36 cellular contexts compared by ENCODE assay signal in genomic region chr3:70086336-70086735, GRCh38.
"Had no signal": no experiment of that assay in that cellular context is flagged by ENCODE, and none has a peak within 500 bp of the region (broad histone marks: within the 10 kb centered on the region; RNA-seq: fewer than 3 reads in every experiment).

No MANE protein-coding gene starts in this region.

- H3K36me3 Mint-ChIP-seq: activated CD4-positive, alpha-beta memory T cell treated with anti-CD3 and anti-CD28 coated beads for 36 hours; activated naive CD8-positive, alpha-beta T cell; activated naive CD8-positive, alpha-beta T cell treated with anti-CD3 and anti-CD28 coated beads, Interleukin-2, amount 10 ng/mL, durations not matched to agents 7 days and 5 days; brain had no signal

- H3K27ac Mint-ChIP-seq: activated B cell treated with CpG ODN at 0.5 μM for 24 hours; activated CD4-positive, alpha-beta memory T cell treated with anti-CD3 and anti-CD28 coated beads for 36 hours; activated CD4-positive, alpha-beta T cell treated with anti-CD3 and anti-CD28 coated beads, Interleukin-2, amount 10 ng/mL, durations not matched to agents 24 days and 14 days; activated CD8-positive, alpha-beta T cell treated with anti-CD3 and anti-CD28 coated beads for 36 hours; activated naive CD4-positive, alpha-beta T cell treated with anti-CD3 and anti-CD28 coated beads for 36 hours; activated naive CD8-positive, alpha-beta T cell; activated naive CD8-positive, alpha-beta T cell treated with anti-CD3 and anti-CD28 coated beads, Interleukin-2, amount 10 ng/mL, durations not matched to agents 7 days and 5 days; activated naive CD8-positive, alpha-beta T cell treated with anti-CD3 and anti-CD28 coated beads, Interleukin-2, amount 50 U/mL, for 24 hours; activated T-cell treated with anti-CD3 and anti-CD28 coated beads, Interleukin-2, amount 50 U/mL, for 72 hours; activated T-helper 1 cell treated with anti-CD3 and anti-CD28 coated beads, Interleukin-12 subunit alpha, Interleukin-12 subunit beta, Interleukin-2, Interleukin-4 antibody, amounts not matched to agents 30 ng/mL and 10 ng/mL and 1 ng/mL, durations not matched to agents 14 hours and 24 hours and 36 hours; activated T-helper 17 cell treated with anti-CD3 and anti-CD28 coated beads, Interleukin-2, amount 50 U/mL, for 72 hours; brain; T-helper 1 cell treated with Interleukin-12 subunit alpha and Interleukin-12 subunit beta and Interleukin-4 antibody, amounts not matched to agents 30 μg/mL and 1 μg/mL, for 36 hours; T-helper 2 cell treated with Interferon-gamma antibody and Interleukin-4, amounts not matched to agents 5 μg/mL and 100 μg/mL, for 36 hours had no signal

- H3K9me3 Mint-ChIP-seq: activated B cell treated with CpG ODN at 0.5 μM for 24 hours; activated CD4-positive, alpha-beta memory T cell treated with anti-CD3 and anti-CD28 coated beads for 36 hours; activated CD4-positive, alpha-beta T cell treated with anti-CD3 and anti-CD28 coated beads, Interleukin-2, amount 10 ng/mL, durations not matched to agents 24 days and 14 days; activated CD8-positive, alpha-beta T cell treated with anti-CD3 and anti-CD28 coated beads for 36 hours; activated naive CD4-positive, alpha-beta T cell treated with anti-CD3 and anti-CD28 coated beads for 36 hours; activated naive CD8-positive, alpha-beta T cell treated with anti-CD3 and anti-CD28 coated beads, Interleukin-2, amount 10 ng/mL, durations not matched to agents 7 days and 5 days; activated naive CD8-positive, alpha-beta T cell treated with anti-CD3 and anti-CD28 coated beads, Interleukin-2, amount 50 U/mL, for 24 hours; activated T-cell treated with anti-CD3 and anti-CD28 coated beads, Interleukin-2, amount 50 U/mL, for 4 hours; activated T-cell treated with anti-CD3 and anti-CD28 coated beads, Interleukin-2, amount 50 U/mL, for 72 hours; activated T-helper 1 cell treated with anti-CD3 and anti-CD28 coated beads, Interleukin-12 subunit alpha, Interleukin-12 subunit beta, Interleukin-2, Interleukin-4 antibody, amounts not matched to agents 30 ng/mL and 10 ng/mL and 1 ng/mL, durations not matched to agents 14 hours and 24 hours and 36 hours; activated T-helper 17 cell treated with anti-CD3 and anti-CD28 coated beads, Interleukin-2, amount 50 U/mL, for 72 hours; brain; T-helper 1 cell treated with Interleukin-12 subunit alpha and Interleukin-12 subunit beta and Interleukin-4 antibody, amounts not matched to agents 30 μg/mL and 1 μg/mL, for 36 hours; T-helper 2 cell treated with Interferon-gamma antibody and Interleukin-4, amounts not matched to agents 5 μg/mL and 100 μg/mL, for 36 hours had no signal

- H3K36me3 ChIP-seq: ascending aorta, cardiac muscle cell had no signal

- H3K4me3 ChIP-seq: ascending aorta, cardiac muscle cell had no signal

- DNase-seq: activated B cell treated with CpG ODN at 0.5 μM for 24 hours; activated CD4-positive, alpha-beta memory T cell treated with anti-CD3 and anti-CD28 coated beads for 36 hours; activated CD4-positive, alpha-beta T cell treated with anti-CD3 and anti-CD28 coated beads for 4 hours; activated CD4-positive, alpha-beta T cell treated with anti-CD3 and anti-CD28 coated beads, Interleukin-2, amount 10 ng/mL, durations not matched to agents 24 days and 14 days; activated CD4-positive, alpha-beta T cell treated with anti-CD3 and anti-CD28 coated beads, Interleukin-2, amount 50 U/mL, for 1 hour; activated CD4-positive, alpha-beta T cell treated with anti-CD3 and anti-CD28 coated beads, Interleukin-2, amount 50 U/mL, for 4 hours; activated CD4-positive, CD25-positive, alpha-beta regulatory T cell treated with anti-CD3 and anti-CD28 coated beads, Interleukin-2, amount 50 U/mL, for 72 hours; activated CD8-positive, alpha-beta memory T cell treated with anti-CD3 and anti-CD28 coated beads, Interleukin-2, amount 50 U/mL, for 4 hours; activated CD8-positive, alpha-beta T cell treated with anti-CD3 and anti-CD28 coated beads for 36 hours; activated effector memory CD4-positive, alpha-beta T cell treated with anti-CD3 and anti-CD28 coated beads, Interleukin-2, amount 50 U/mL, for 16 hours; activated gamma-delta T cell treated with Interleukin-2 at 50 U/mL for 16 hours; activated naive CD4-positive, alpha-beta T cell; activated naive CD4-positive, alpha-beta T cell treated with anti-CD3 and anti-CD28 coated beads for 36 hours; activated naive CD4-positive, alpha-beta T cell treated with anti-CD3 and anti-CD28 coated beads, Interleukin-2, amount 50 U/mL, for 16 hours; activated naive CD8-positive, alpha-beta T cell treated with anti-CD3 and anti-CD28 coated beads, Interleukin-2, amount 10 ng/mL, durations not matched to agents 7 days and 5 days; activated naive CD8-positive, alpha-beta T cell treated with anti-CD3 and anti-CD28 coated beads, Interleukin-2, amount 50 U/mL, for 24 hours; activated T-cell treated with anti-CD3 and anti-CD28 coated beads for 4 hours; activated T-cell treated with anti-CD3 and anti-CD28 coated beads, Interleukin-2, amount 50 U/mL, for 1 hour; activated T-cell treated with anti-CD3 and anti-CD28 coated beads, Interleukin-2, amount 50 U/mL, for 4 hours; activated T-cell treated with anti-CD3 and anti-CD28 coated beads, Interleukin-2, amount 50 U/mL, for 72 hours; amygdala; anterior cingulate cortex; caudate nucleus; T-helper 1 cell; T-helper 2 cell; T-helper 9 cell had no signal

- H3K4me1 Mint-ChIP-seq: activated B cell treated with CpG ODN at 0.5 μM for 24 hours; activated CD4-positive, alpha-beta T cell treated with anti-CD3 and anti-CD28 coated beads, Interleukin-2, amount 10 ng/mL, durations not matched to agents 24 days and 14 days; activated naive CD8-positive, alpha-beta T cell treated with anti-CD3 and anti-CD28 coated beads, Interleukin-2, amount 10 ng/mL, durations not matched to agents 7 days and 5 days; activated naive CD8-positive, alpha-beta T cell treated with anti-CD3 and anti-CD28 coated beads, Interleukin-2, amount 50 U/mL, for 24 hours; activated T-helper 17 cell treated with anti-CD3 and anti-CD28 coated beads, Interleukin-2, amount 50 U/mL, for 72 hours; brain; central memory CD8-positive, alpha-beta T cell had no signal

- H3K27me3 ChIP-seq: ascending aorta, cardiac muscle cell had no signal

- H3K27me3 Mint-ChIP-seq: activated naive CD8-positive, alpha-beta T cell treated with anti-CD3 and anti-CD28 coated beads, Interleukin-2, amount 10 ng/mL, durations not matched to agents 7 days and 5 days; central memory CD8-positive, alpha-beta T cell had no signal

- ATAC-seq: activated CD8-positive, alpha-beta T cell treated with anti-CD3 and anti-CD28 coated beads for 36 hours; activated naive CD8-positive, alpha-beta T cell treated with anti-CD3 and anti-CD28 coated beads, Interleukin-2, amount 50 U/mL, for 24 hours; activated T-cell treated with anti-CD3 and anti-CD28 coated beads, Interleukin-2, amount 50 U/mL, for 4 hours; activated T-cell treated with anti-CD3 and anti-CD28 coated beads, Interleukin-2, amount 50 U/mL, for 72 hours; activated T-helper 17 cell treated with anti-CD3 and anti-CD28 coated beads, Interleukin-2, amount 50 U/mL, for 72 hours had no signal

- H3K4me3 Mint-ChIP-seq: activated B cell treated with CpG ODN at 0.5 μM for 24 hours; activated CD4-positive, alpha-beta memory T cell treated with anti-CD3 and anti-CD28 coated beads for 36 hours; activated CD4-positive, alpha-beta T cell treated with anti-CD3 and anti-CD28 coated beads, Interleukin-2, amount 10 ng/mL, durations not matched to agents 24 days and 14 days; activated CD8-positive, alpha-beta T cell treated with anti-CD3 and anti-CD28 coated beads for 36 hours; activated naive CD4-positive, alpha-beta T cell treated with anti-CD3 and anti-CD28 coated beads for 36 hours; activated naive CD8-positive, alpha-beta T cell; activated naive CD8-positive, alpha-beta T cell treated with anti-CD3 and anti-CD28 coated beads, Interleukin-2, amount 10 ng/mL, durations not matched to agents 7 days and 5 days; activated naive CD8-positive, alpha-beta T cell treated with anti-CD3 and anti-CD28 coated beads, Interleukin-2, amount 50 U/mL, for 24 hours; activated T-cell treated with anti-CD3 and anti-CD28 coated beads, Interleukin-2, amount 50 U/mL, for 4 hours; activated T-cell treated with anti-CD3 and anti-CD28 coated beads, Interleukin-2, amount 50 U/mL, for 72 hours; activated T-helper 1 cell treated with anti-CD3 and anti-CD28 coated beads, Interleukin-12 subunit alpha, Interleukin-12 subunit beta, Interleukin-2, Interleukin-4 antibody, amounts not matched to agents 30 ng/mL and 10 ng/mL and 1 ng/mL, durations not matched to agents 14 hours and 24 hours and 36 hours; activated T-helper 17 cell treated with anti-CD3 and anti-CD28 coated beads, Interleukin-2, amount 50 U/mL, for 72 hours; brain; central memory CD8-positive, alpha-beta T cell; T-helper 1 cell treated with Interleukin-12 subunit alpha and Interleukin-12 subunit beta and Interleukin-4 antibody, amounts not matched to agents 30 μg/mL and 1 μg/mL, for 36 hours; T-helper 2 cell treated with Interferon-gamma antibody and Interleukin-4, amounts not matched to agents 5 μg/mL and 100 μg/mL, for 36 hours had no signal

- H3K27ac ChIP-seq: cardiac muscle cell, VCaP had no signal

- H3K9me3 ChIP-seq: ascending aorta had no signal
